14 cellular contexts compared by ENCODE assay signal in the genomic region with DNA sequence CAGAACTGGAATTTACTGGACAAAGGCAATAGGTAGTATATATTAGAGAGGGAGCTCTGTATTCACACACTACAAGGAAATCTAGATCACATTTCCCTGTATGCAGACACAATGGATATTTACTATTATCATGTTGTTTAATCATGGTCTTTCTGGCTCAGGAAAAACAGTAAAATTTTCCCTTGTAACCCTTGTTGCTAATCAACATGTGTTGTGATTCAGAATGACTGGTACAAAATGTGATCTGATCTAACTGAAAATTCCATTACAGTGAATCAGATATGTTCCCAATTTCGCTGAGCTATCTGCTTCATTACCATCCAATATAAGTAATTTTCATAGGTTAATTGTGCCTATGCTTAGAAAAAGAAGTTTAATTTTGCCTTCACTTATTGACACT.
DNase-seq lines count a peak whose midpoint lies in the region; ATAC-seq, FAIRE-seq and TF ChIP-seq lines count a peak whose summit lies in the region.
"Had no signal": no experiment of that assay in that cellular context is flagged by ENCODE, and none has a peak within 500 bp of the region (broad histone marks: within the 10 kb centered on the region; RNA-seq: fewer than 3 reads in every experiment).

No MANE protein-coding gene starts in this region.

- H3K4me3 ChIP-seq in ACC112 (ENCODE audit: low read depth, low read length) (peak overlapping the region; percentile 7; the same call in 1 of the 2 replicates), astrocyte of the cerebellum (ENCODE audit: low read depth, low read length) (no peak overlapping the region), small intestine (ENCODE audit: low read depth in 1 of 2, low read length in 2 of 2) (no peak overlapping the region)
- H3K4me3 ChIP-seq: tibial nerve had no signal

- peak overlapping the region; percentile 8 for H2AFZ ChIP-seq in ACC112 (ENCODE audit: low read length, unreplicated experiment)

- H3K27me3 ChIP-seq in ACC112 (ENCODE audit: insufficient read depth, low read length) (no peaks in the 10 kb centered on the region), small intestine (ENCODE audit: control insufficient read depth in 2 of 2, insufficient read depth in 2 of 2, low read length in 2 of 2) (no peaks in the 10 kb centered on the region)
- H3K27me3 ChIP-seq: tibial nerve had no signal

- in situ Hi-C loops in astrocyte of the cerebellum (cut with HindIII; ENCODE audit: low sequenced_read_pairs) = no loop called here

- H3K4me1 ChIP-seq in ACC112 (ENCODE audit: control insufficient read depth, insufficient read depth, low read length, unreplicated experiment) (peaks cover 24% of the 10 kb centered on the region), small intestine (ENCODE audit: control insufficient read depth in 2 of 2, insufficient read depth in 1 of 2, low read depth in 1 of 2, low read length in 1 of 2) (no peaks in the 10 kb centered on the region)
- H3K4me1 ChIP-seq: tibial nerve had no signal

- FAIRE-seq in small intestine (lab: Jason Lieb, UNC) = no peak
- FAIRE-seq: A204.1, GM18507 had no signal

- peak overlapping the region; percentile 98 for H3K27ac ChIP-seq in ACC112 (ENCODE audit: low read depth, low read length)
- no peak overlapping the region for H3K27ac ChIP-seq in small intestine (ENCODE audit: low read depth in 1 of 2, low read length in 1 of 2)
- H3K27ac ChIP-seq: tibial nerve had no signal

- ATAC-seq in HG02623 (IDR thresholded peaks at IDR 0.05; ENCODE audit: unreplicated experiment) = no peak
- ATAC-seq: activated CD4-positive, alpha-beta T cell treated with anti-CD3 and anti-CD28 coated beads for 36 hours; activated T-helper 17 cell treated with anti-CD3 and anti-CD28 coated beads, Interleukin-2, amount 50 U/mL, for 72 hours; left ventricle myocardium superior had no signal

- H3K36me3 ChIP-seq in ACC112 (ENCODE audit: insufficient read depth, low read length) = no peaks in the 10 kb centered on the region
- H3K36me3 ChIP-seq in small intestine (ENCODE audit: control insufficient read depth in 2 of 2, insufficient read depth in 2 of 2, low read length in 2 of 2) = no peaks in the 10 kb centered on the region
- H3K36me3 ChIP-seq: tibial nerve had no signal

- DNase-seq in HPDE6-E6E7 (ENCODE audit: extremely low spot score) (peak; percentile 26), astrocyte of the cerebellum (ENCODE audit: low read depth) (peak; percentile 54), hepatic stellate cell (ENCODE audit: low spot score) (peak; percentile 6), NCI-H524 treated with DMSO at 0.1 percent for 48 hours (lab: John Stamatoyannopoulos, UW) (no peak), NK-92 (lab: John Stamatoyannopoulos, UW; ENCODE audit: unreplicated experiment) (no peak), small intestine (no peak)
- DNase-seq: activated CD4-positive, alpha-beta T cell treated with anti-CD3 and anti-CD28 coated beads for 36 hours; left ventricle myocardium superior had no signal

- WGBS in small intestine, 3 donors = 73 to 82% (median 77%) methylated on average over 1 of the region's 1 CpG

- TF ChIP-seq CTCF in astrocyte of the cerebellum (IDR thresholded peaks at IDR 0.05; ENCODE audit: low read depth, low read length, missing control alignments) = no peak

- H3K9me3 ChIP-seq in small intestine (ENCODE audit: control insufficient read depth, low read depth) = no peaks in the 10 kb centered on the region
- H3K9me3 ChIP-seq: tibial nerve had no signal

- no peaks in the 10 kb centered on the region for H3K79me2 ChIP-seq in ACC112 (ENCODE audit: control insufficient read depth, insufficient read depth, low read length, unreplicated experiment)

Comparison
In these comparisons a context has a peak if more than half of its experiments do, and no peak if none do; other contexts are left out.
1. DNase-seq: peak in HPDE6-E6E7 (single experiment), astrocyte of the cerebellum (single experiment) and hepatic stellate cell (single experiment); none in NCI-H524 treated with DMSO at 0.1 percent for 48 hours (single experiment), NK-92 (single experiment) and small intestine (single experiment).